Comparison of ENCODE assay signal across 25 cellular contexts in the genomic region with DNA sequence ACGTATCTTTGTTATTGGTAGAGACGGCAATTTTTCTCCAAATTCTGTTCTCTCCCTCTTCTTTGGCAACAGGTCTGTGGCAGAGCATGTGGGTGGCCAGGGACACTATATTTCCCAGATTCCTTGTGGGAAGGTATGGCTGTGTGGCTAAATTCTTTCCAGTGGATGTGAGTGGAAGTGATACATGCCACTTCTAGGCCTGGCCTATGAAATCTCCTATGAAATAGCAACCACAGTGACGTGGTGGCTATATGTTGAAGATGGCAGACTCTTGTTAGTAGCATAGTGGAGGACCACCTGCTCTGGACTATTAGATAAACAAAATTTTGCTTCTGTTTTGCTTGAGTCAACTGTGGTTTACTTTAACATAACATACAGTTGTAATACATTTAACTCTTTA.
"Had no signal": no experiment of that assay in that cellular context is flagged by ENCODE, and none has a peak within 500 bp of the region (broad histone marks: within the 10 kb centered on the region; RNA-seq: fewer than 3 reads in every experiment).

No MANE protein-coding gene starts in this region.

- H3K27me3 ChIP-seq: colonic mucosa, esophagus muscularis mucosa, foreskin keratinocyte, gastrocnemius medialis, gastroesophageal sphincter, heart left ventricle, heart right ventricle had no signal

- ATAC-seq: effector memory CD8-positive, alpha-beta T cell; esophagus mucosa; foreskin keratinocyte; gastrocnemius medialis; gastroesophageal sphincter; heart left ventricle; heart right ventricle had no signal

- H3K4me3 ChIP-seq: colonic mucosa, coronary artery, dorsolateral prefrontal cortex, esophagus muscularis mucosa, esophagus squamous epithelium, gastrocnemius medialis, gastroesophageal sphincter, heart left ventricle, heart right ventricle had no signal

- DNase-seq: colonic mucosa; cortex of kidney; dermis blood vessel endothelial cell; dorsolateral prefrontal cortex; effector CD4-positive, alpha-beta T cell; effector CD8-positive, alpha-beta T cell; effector memory CD4-positive, alpha-beta T cell; effector memory CD8-positive, alpha-beta T cell; endodermal cell; erythroblast; esophagus squamous epithelium; foreskin fibroblast; foreskin keratinocyte; foreskin melanocyte; gastrocnemius medialis; glutamatergic neuron; head of caudate nucleus; heart left ventricle; heart right ventricle had no signal

- H3K9me3 Mint-ChIP-seq: effector memory CD8-positive, alpha-beta T cell had no signal

- H3K9me3 ChIP-seq: colonic mucosa, esophagus muscularis mucosa, esophagus squamous epithelium, gastrocnemius medialis, gastroesophageal sphincter, heart left ventricle, heart right ventricle had no signal

- H3K27me3 Mint-ChIP-seq: dendritic cell treated with granulocyte-macrophage colony-stimulating factor and Interleukin-4, amounts not matched to agents 40 ng/mL and 50 ng/mL, for 4 days had no signal

- H3K36me3 ChIP-seq: colonic mucosa, esophagus muscularis mucosa, esophagus squamous epithelium, gastrocnemius medialis, gastroesophageal sphincter, heart left ventricle, heart right ventricle had no signal

- H3K4me3 Mint-ChIP-seq: dendritic cell treated with granulocyte-macrophage colony-stimulating factor and Interleukin-4, amounts not matched to agents 40 ng/mL and 50 ng/mL, for 4 days; effector memory CD8-positive, alpha-beta T cell; endodermal cell had no signal

- H3K4me1 ChIP-seq: colonic mucosa, foreskin keratinocyte, gastrocnemius medialis had no signal

- H3K27ac ChIP-seq: colonic mucosa, coronary artery, dorsolateral prefrontal cortex, epithelial cell of prostate, esophagus muscularis mucosa, esophagus squamous epithelium, foreskin keratinocyte, gastrocnemius medialis, gastroesophageal sphincter, heart left ventricle, heart right ventricle had no signal

- H3K27ac Mint-ChIP-seq: dendritic cell treated with granulocyte-macrophage colony-stimulating factor and Interleukin-4, amounts not matched to agents 40 ng/mL and 50 ng/mL, for 4 days; effector memory CD8-positive, alpha-beta T cell; endodermal cell had no signal
